ENCODE assay signal across 27 cellular contexts in the genomic region with DNA sequence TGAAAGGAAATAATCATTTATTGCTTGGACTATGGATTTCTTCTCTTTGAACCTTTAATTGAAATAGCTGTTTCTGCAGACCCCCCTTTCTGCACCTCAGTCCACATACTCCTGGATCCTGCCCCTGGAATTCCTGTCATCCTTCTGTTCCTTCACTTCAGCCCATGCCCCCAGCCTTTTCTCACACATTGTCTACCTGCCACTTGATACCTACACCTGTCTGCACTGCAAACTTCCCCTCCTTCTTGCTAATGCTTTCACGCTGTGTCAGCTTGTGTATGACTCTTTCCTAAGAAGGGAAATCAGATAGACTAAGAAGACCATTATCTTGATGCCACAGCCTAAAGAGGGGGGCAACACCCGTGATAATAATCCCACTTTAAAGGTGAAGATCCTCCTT.
"Had no signal": no experiment of that assay in that cellular context is flagged by ENCODE, and none has a peak within 500 bp of the region (broad histone marks: within the 10 kb centered on the region; RNA-seq: fewer than 3 reads in every experiment).

No MANE protein-coding gene starts in this region.

- H3K4me1 Mint-ChIP-seq: memory B cell; neural progenitor cell; stimulated activated naive CD8-positive, alpha-beta T cell treated with anti-CD3 and anti-CD28 coated beads, Interleukin-15, amount 100 ng/mL, for 72 hours had no signal

- FAIRE-seq: frontal cortex, kidney had no signal

- H3K79me2 ChIP-seq: parathyroid adenoma had no signal

- H3K27ac Mint-ChIP-seq: effector memory CD8-positive, alpha-beta T cell; memory B cell; mesothelial cell of epicardium; naive B cell; natural killer cell treated with Interleukin-12 subunit alpha and Interleukin-12 subunit beta and Interleukin-15 and Interleukin-18, amount 100 ng/mL, for 72 hours; neural progenitor cell; progenitor cell of endocrine pancreas; stimulated activated naive CD8-positive, alpha-beta T cell treated with anti-CD3 and anti-CD28 coated beads, Interleukin-15, amount 100 ng/mL, for 72 hours had no signal

- H3K36me3 Mint-ChIP-seq: memory B cell; mesothelial cell of epicardium; naive B cell; natural killer cell treated with Interleukin-12 subunit alpha and Interleukin-12 subunit beta and Interleukin-15 and Interleukin-18, amount 100 ng/mL, for 72 hours; neural progenitor cell had no signal

- H3K9me3 ChIP-seq: mucosa of descending colon, right lobe of liver, suprapubic skin, transverse colon, upper lobe of right lung, uterus had no signal

- ATAC-seq: effector memory CD8-positive, alpha-beta T cell; left lobe of liver; mucosa of descending colon; natural killer cell treated with Interleukin-12 subunit alpha and Interleukin-12 subunit beta and Interleukin-15 and Interleukin-18, amount 100 ng/mL, for 72 hours; right lobe of liver; stimulated activated naive CD8-positive, alpha-beta T cell treated with anti-CD3 and anti-CD28 coated beads, Interleukin-15, amount 100 ng/mL, for 72 hours; upper lobe of right lung had no signal

- H3K36me3 ChIP-seq: neural progenitor cell, right lobe of liver, suprapubic skin, transverse colon, upper lobe of right lung, uterus had no signal

- H3K27me3 ChIP-seq: neural progenitor cell, right lobe of liver, transverse colon, upper lobe of right lung, uterus had no signal

- H3K9ac ChIP-seq: neural progenitor cell, parathyroid adenoma had no signal

- H3K4me3 ChIP-seq: lung, mucosa of descending colon, neural progenitor cell, right lobe of liver, smooth muscle cell, suprapubic skin, transverse colon, upper lobe of right lung, uterus had no signal

- DNase-seq: cortex of kidney; effector memory CD8-positive, alpha-beta T cell; head of caudate nucleus; kidney; mucosa of descending colon; naive B cell; right lobe of liver; stimulated activated CD4-positive, alpha-beta T cell treated with anti-CD3 and anti-CD28 coated beads, Interleukin-12 subunit alpha, Interleukin-12 subunit beta, amount 100 ng/mL, for 4 hours; stimulated activated CD4-positive, alpha-beta T cell treated with anti-CD3 and anti-CD28 coated beads, Interleukin-1b, Interleukin-23, amount 100 ng/mL, for 48 hours; stimulated activated CD4-positive, alpha-beta T cell treated with anti-CD3 and anti-CD28 coated beads, Interleukin-4, amount 100 ng/mL, for 1 hour; stimulated activated CD8-positive, alpha-beta memory T cell treated with anti-CD3 and anti-CD28 coated beads, Interleukin-4, amount 100 ng/mL, for 48 hours; stimulated activated naive CD4-positive, alpha-beta T cell; stimulated activated naive CD8-positive, alpha-beta T cell treated with anti-CD3 and anti-CD28 coated beads, Interleukin-15, amount 100 ng/mL, for 72 hours; transverse colon; upper lobe of right lung; uterus had no signal

- H3K27me3 Mint-ChIP-seq: stimulated activated naive CD8-positive, alpha-beta T cell treated with anti-CD3 and anti-CD28 coated beads, Interleukin-15, amount 100 ng/mL, for 72 hours had no signal

- H2AFZ ChIP-seq: neural progenitor cell, parathyroid adenoma had no signal

- H3K4me2 ChIP-seq: neural progenitor cell, smooth muscle cell had no signal

- H3K27ac ChIP-seq: neural progenitor cell, parathyroid adenoma, right lobe of liver, suprapubic skin, transverse colon, upper lobe of right lung, uterus had no signal

- H3K4me1 ChIP-seq: neural progenitor cell, parathyroid adenoma, right lobe of liver, suprapubic skin, transverse colon, upper lobe of right lung, uterus had no signal

- H3K9me3 Mint-ChIP-seq: effector memory CD8-positive, alpha-beta T cell; memory B cell; mesothelial cell of epicardium; naive B cell; natural killer cell treated with Interleukin-12 subunit alpha and Interleukin-12 subunit beta and Interleukin-15 and Interleukin-18, amount 100 ng/mL, for 72 hours; neural progenitor cell; stimulated activated naive CD8-positive, alpha-beta T cell treated with anti-CD3 and anti-CD28 coated beads, Interleukin-15, amount 100 ng/mL, for 72 hours had no signal

- H3K4me3 Mint-ChIP-seq: effector memory CD8-positive, alpha-beta T cell; memory B cell; mesothelial cell of epicardium; naive B cell; natural killer cell treated with Interleukin-12 subunit alpha and Interleukin-12 subunit beta and Interleukin-15 and Interleukin-18, amount 100 ng/mL, for 72 hours; neural progenitor cell; stimulated activated naive CD8-positive, alpha-beta T cell treated with anti-CD3 and anti-CD28 coated beads, Interleukin-15, amount 100 ng/mL, for 72 hours had no signal
